Comparison of ENCODE assay signal across 20 cellular contexts in genomic region chr2:134772493-134773169, GRCh38. TPM values are rescaled to one million over a fixed set of nuclear protein-coding genes. Genes with fewer than 3 reads are reported as not detected.
"Had no signal": no experiment of that assay in that cellular context is flagged by ENCODE, and none has a peak within 500 bp of the region (broad histone marks: within the 10 kb centered on the region; RNA-seq: fewer than 3 reads in every experiment).

No MANE protein-coding gene starts in this region.

- H3K4me3 Mint-ChIP-seq: activated naive CD8-positive, alpha-beta T cell treated with anti-CD3 and anti-CD28 coated beads, Interleukin-2, amount 10 ng/mL, durations not matched to agents 7 days and 5 days; activated T-helper 1 cell treated with anti-CD3 and anti-CD28 coated beads, Interleukin-12 subunit alpha, Interleukin-12 subunit beta, Interleukin-2, Interleukin-4 antibody, amounts not matched to agents 30 ng/mL and 10 ng/mL and 1 ng/mL, durations not matched to agents 14 hours and 24 hours and 36 hours; naive thymus-derived CD4-positive, alpha-beta T cell; stimulated activated memory B cell treated with anti-CD40 and anti-IgM and Interleukin-4, amounts not matched to agents 10 μg/mL and 1 μg/mL and 100 μg/mL, for 72 hours had no signal

- H3K9ac ChIP-seq: parathyroid adenoma had no signal

- H3K36me3 ChIP-seq: brain microvascular endothelial cell, heart left ventricle, left lung, thyroid gland, uterus had no signal

- H3K9me3 Mint-ChIP-seq: activated naive CD8-positive, alpha-beta T cell treated with anti-CD3 and anti-CD28 coated beads, Interleukin-2, amount 10 ng/mL, durations not matched to agents 7 days and 5 days; activated T-helper 1 cell treated with anti-CD3 and anti-CD28 coated beads, Interleukin-12 subunit alpha, Interleukin-12 subunit beta, Interleukin-2, Interleukin-4 antibody, amounts not matched to agents 30 ng/mL and 10 ng/mL and 1 ng/mL, durations not matched to agents 14 hours and 24 hours and 36 hours; naive thymus-derived CD4-positive, alpha-beta T cell; stimulated activated memory B cell treated with anti-CD40 and anti-IgM and Interleukin-4, amounts not matched to agents 10 μg/mL and 1 μg/mL and 100 μg/mL, for 72 hours had no signal

- H3K79me2 ChIP-seq: parathyroid adenoma had no signal

- H3K4me1 Mint-ChIP-seq: activated naive CD8-positive, alpha-beta T cell treated with anti-CD3 and anti-CD28 coated beads, Interleukin-2, amount 10 ng/mL, durations not matched to agents 7 days and 5 days had no signal

- ATAC-seq: naive thymus-derived CD4-positive, alpha-beta T cell had no signal

- DNase-seq: activated CD4-positive, CD25-positive, alpha-beta regulatory T cell treated with anti-CD3 and anti-CD28 coated beads, Interleukin-2, amount 50 U/mL, for 72 hours; activated naive CD4-positive, alpha-beta T cell; activated naive CD8-positive, alpha-beta T cell treated with anti-CD3 and anti-CD28 coated beads, Interleukin-2, amount 10 ng/mL, durations not matched to agents 7 days and 5 days; anterior cingulate cortex; brain microvascular endothelial cell; cortex of kidney; effector CD4-positive, alpha-beta T cell; heart left ventricle; kidney; left lung; mammary epithelial cell; mucosa of descending colon; naive thymus-derived CD4-positive, alpha-beta T cell; retina; stimulated activated CD4-positive, alpha-beta T cell treated with anti-CD3 and anti-CD28 coated beads, Interleukin-2, amount 100 ng/mL, for 48 hours; thyroid gland; uterus had no signal

- H3K4me3 ChIP-seq: heart left ventricle, left lung, mucosa of descending colon, thyroid gland, uterus had no signal

- H3K27me3 Mint-ChIP-seq: activated naive CD8-positive, alpha-beta T cell treated with anti-CD3 and anti-CD28 coated beads, Interleukin-2, amount 10 ng/mL, durations not matched to agents 7 days and 5 days; stimulated activated memory B cell treated with anti-CD40 and anti-IgM and Interleukin-4, amounts not matched to agents 10 μg/mL and 1 μg/mL and 100 μg/mL, for 72 hours had no signal

- H3K4me1 ChIP-seq: left lung, thyroid gland, uterus had no signal

- H3K27ac ChIP-seq: brain microvascular endothelial cell, heart left ventricle, left lung, parathyroid adenoma, thyroid gland, uterus had no signal

- H3K27me3 ChIP-seq: brain microvascular endothelial cell, heart left ventricle, left lung, thyroid gland, uterus had no signal

- H3K36me3 Mint-ChIP-seq: activated naive CD8-positive, alpha-beta T cell treated with anti-CD3 and anti-CD28 coated beads, Interleukin-2, amount 10 ng/mL, durations not matched to agents 7 days and 5 days; naive thymus-derived CD4-positive, alpha-beta T cell; stimulated activated memory B cell treated with anti-CD40 and anti-IgM and Interleukin-4, amounts not matched to agents 10 μg/mL and 1 μg/mL and 100 μg/mL, for 72 hours had no signal

- H3K27ac Mint-ChIP-seq: activated naive CD8-positive, alpha-beta T cell treated with anti-CD3 and anti-CD28 coated beads, Interleukin-2, amount 10 ng/mL, durations not matched to agents 7 days and 5 days; activated T-helper 1 cell treated with anti-CD3 and anti-CD28 coated beads, Interleukin-12 subunit alpha, Interleukin-12 subunit beta, Interleukin-2, Interleukin-4 antibody, amounts not matched to agents 30 ng/mL and 10 ng/mL and 1 ng/mL, durations not matched to agents 14 hours and 24 hours and 36 hours; naive thymus-derived CD4-positive, alpha-beta T cell; stimulated activated memory B cell treated with anti-CD40 and anti-IgM and Interleukin-4, amounts not matched to agents 10 μg/mL and 1 μg/mL and 100 μg/mL, for 72 hours had no signal

- H3K9me3 ChIP-seq: heart left ventricle, left lung, mucosa of descending colon, thyroid gland, uterus had no signal

RNA-seq across cellular contexts. Expression of gene TMEM163, which starts 53.8 kb away (rescaled TPM):
- total RNA-seq: mammary epithelial cell had no signal
